ENCODE assay signal across 28 cellular contexts in genomic region chr4:5615496-5616075, GRCh38.
"Had no signal": no experiment of that assay in that cellular context is flagged by ENCODE, and none has a peak within 500 bp of the region (broad histone marks: within the 10 kb centered on the region; RNA-seq: fewer than 3 reads in every experiment).

No MANE protein-coding gene starts in this region.

- H3K4me1 Mint-ChIP-seq: activated CD4-positive, alpha-beta T cell treated with anti-CD3 and anti-CD28 coated beads, Interleukin-2, amount 10 ng/mL, durations not matched to agents 24 days and 14 days; activated naive CD4-positive, alpha-beta T cell treated with anti-CD3 and anti-CD28 coated beads, Interleukin-2, amount 50 U/mL, for 24 hours; central memory CD8-positive, alpha-beta T cell; memory B cell; natural killer cell; stimulated activated effector memory CD8-positive, alpha-beta T cell treated with anti-CD3 and anti-CD28 coated beads, Interleukin-12 subunit alpha, Interleukin-12 subunit beta, amount 100 ng/mL, for 72 hours had no signal

- H3K27ac ChIP-seq: gastroesophageal sphincter, hepatocyte, neutrophil, ovary, sigmoid colon, thoracic aorta, vagina, VCaP had no signal

- H3K4me3 ChIP-seq: gastroesophageal sphincter, hepatocyte, ovary, sigmoid colon, thoracic aorta, vagina had no signal

- H3K79me2 ChIP-seq: hepatocyte had no signal

- H2AFZ ChIP-seq: hepatocyte had no signal

- DNase-seq: activated CD4-positive, alpha-beta T cell treated with anti-CD3 and anti-CD28 coated beads, Interleukin-2, amount 10 ng/mL, durations not matched to agents 24 days and 14 days; activated CD8-positive, alpha-beta T cell treated with anti-CD3 and anti-CD28 coated beads for 36 hours; activated T-cell treated with anti-CD3 and anti-CD28 coated beads, Interleukin-2, amount 50 U/mL, for 48 hours; anterior cingulate cortex; dermis blood vessel endothelial cell; effector memory CD4-positive, alpha-beta T cell; erythroblast; kidney; left colon; natural killer cell; ovary; sigmoid colon; small intestine; stimulated activated CD4-positive, alpha-beta T cell treated with anti-CD3 and anti-CD28 coated beads, Interleukin-4, amount 100 ng/mL, for 24 hours had no signal

- H3K36me3 Mint-ChIP-seq: activated naive CD4-positive, alpha-beta T cell treated with anti-CD3 and anti-CD28 coated beads, Interleukin-2, amount 50 U/mL, for 24 hours; memory B cell; natural killer cell had no signal

- H3K36me3 ChIP-seq: neutrophil, ovary had no signal

- H3K9me3 ChIP-seq: gastroesophageal sphincter, neutrophil, ovary, sigmoid colon, thoracic aorta, vagina had no signal

- H3K4me1 ChIP-seq: gastroesophageal sphincter, sigmoid colon, vagina had no signal

- H3K27ac Mint-ChIP-seq: activated CD4-positive, alpha-beta T cell treated with anti-CD3 and anti-CD28 coated beads, Interleukin-2, amount 10 ng/mL, durations not matched to agents 24 days and 14 days; activated CD8-positive, alpha-beta T cell treated with anti-CD3 and anti-CD28 coated beads for 36 hours; activated T-helper 2 cell treated with anti-CD3 and anti-CD28 coated beads, Interferon-gamma antibody, Interleukin-2, Interleukin-4, amounts not matched to agents 10 μg/mL and 5 μg/mL and 100 μg/mL, durations not matched to agents 14 hours and 24 hours and 36 hours; memory B cell; natural killer cell; progenitor cell of endocrine pancreas; stimulated activated effector memory CD8-positive, alpha-beta T cell treated with anti-CD3 and anti-CD28 coated beads, Interleukin-12 subunit alpha, Interleukin-12 subunit beta, amount 100 ng/mL, for 72 hours; stimulated activated naive CD8-positive, alpha-beta T cell treated with anti-CD3 and anti-CD28 coated beads, Interleukin-15, Interleukin-2, amounts not matched to agents 100 ng/mL and 50 ng/mL, for 24 hours had no signal

- H3K4me3 Mint-ChIP-seq: activated CD4-positive, alpha-beta T cell treated with anti-CD3 and anti-CD28 coated beads, Interleukin-2, amount 10 ng/mL, durations not matched to agents 24 days and 14 days; activated CD8-positive, alpha-beta T cell treated with anti-CD3 and anti-CD28 coated beads for 36 hours; activated naive CD4-positive, alpha-beta T cell treated with anti-CD3 and anti-CD28 coated beads, Interleukin-2, amount 50 U/mL, for 24 hours; central memory CD8-positive, alpha-beta T cell; memory B cell; natural killer cell; stimulated activated effector memory CD8-positive, alpha-beta T cell treated with anti-CD3 and anti-CD28 coated beads, Interleukin-12 subunit alpha, Interleukin-12 subunit beta, amount 100 ng/mL, for 72 hours; stimulated activated naive CD8-positive, alpha-beta T cell treated with anti-CD3 and anti-CD28 coated beads, Interleukin-15, Interleukin-2, amounts not matched to agents 100 ng/mL and 50 ng/mL, for 24 hours had no signal

- ATAC-seq: activated CD4-positive, CD25-positive, alpha-beta regulatory T cell treated with anti-CD3 and anti-CD28 coated beads, Interleukin-2, amount 50 U/mL, for 24 hours; activated CD8-positive, alpha-beta T cell treated with anti-CD3 and anti-CD28 coated beads for 36 hours; gastroesophageal sphincter; left colon; natural killer cell; stimulated activated effector memory CD8-positive, alpha-beta T cell treated with anti-CD3 and anti-CD28 coated beads, Interleukin-12 subunit alpha, Interleukin-12 subunit beta, amount 100 ng/mL, for 72 hours had no signal

- H3K4me2 ChIP-seq: hepatocyte had no signal

- H3K9me3 Mint-ChIP-seq: activated CD4-positive, alpha-beta T cell treated with anti-CD3 and anti-CD28 coated beads, Interleukin-2, amount 10 ng/mL, durations not matched to agents 24 days and 14 days; activated CD8-positive, alpha-beta T cell treated with anti-CD3 and anti-CD28 coated beads for 36 hours; activated naive CD4-positive, alpha-beta T cell treated with anti-CD3 and anti-CD28 coated beads, Interleukin-2, amount 50 U/mL, for 24 hours; activated T-helper 2 cell treated with anti-CD3 and anti-CD28 coated beads, Interferon-gamma antibody, Interleukin-2, Interleukin-4, amounts not matched to agents 10 μg/mL and 5 μg/mL and 100 μg/mL, durations not matched to agents 14 hours and 24 hours and 36 hours; central memory CD8-positive, alpha-beta T cell; memory B cell; natural killer cell; stimulated activated effector memory CD8-positive, alpha-beta T cell treated with anti-CD3 and anti-CD28 coated beads, Interleukin-12 subunit alpha, Interleukin-12 subunit beta, amount 100 ng/mL, for 72 hours; stimulated activated naive CD8-positive, alpha-beta T cell treated with anti-CD3 and anti-CD28 coated beads, Interleukin-15, Interleukin-2, amounts not matched to agents 100 ng/mL and 50 ng/mL, for 24 hours had no signal

- H3K27me3 ChIP-seq: gastroesophageal sphincter, hepatocyte, neutrophil, ovary, sigmoid colon, vagina had no signal

- H3K27me3 Mint-ChIP-seq: activated CD4-positive, alpha-beta T cell treated with anti-CD3 and anti-CD28 coated beads, Interleukin-2, amount 10 ng/mL, durations not matched to agents 24 days and 14 days; activated CD8-positive, alpha-beta T cell treated with anti-CD3 and anti-CD28 coated beads for 36 hours; activated naive CD4-positive, alpha-beta T cell treated with anti-CD3 and anti-CD28 coated beads, Interleukin-2, amount 50 U/mL, for 24 hours; central memory CD8-positive, alpha-beta T cell; memory B cell; progenitor cell of endocrine pancreas; stimulated activated naive CD8-positive, alpha-beta T cell treated with anti-CD3 and anti-CD28 coated beads, Interleukin-15, Interleukin-2, amounts not matched to agents 100 ng/mL and 50 ng/mL, for 24 hours had no signal
